ENCODE assay signal across 26 cellular contexts in the genomic region with DNA sequence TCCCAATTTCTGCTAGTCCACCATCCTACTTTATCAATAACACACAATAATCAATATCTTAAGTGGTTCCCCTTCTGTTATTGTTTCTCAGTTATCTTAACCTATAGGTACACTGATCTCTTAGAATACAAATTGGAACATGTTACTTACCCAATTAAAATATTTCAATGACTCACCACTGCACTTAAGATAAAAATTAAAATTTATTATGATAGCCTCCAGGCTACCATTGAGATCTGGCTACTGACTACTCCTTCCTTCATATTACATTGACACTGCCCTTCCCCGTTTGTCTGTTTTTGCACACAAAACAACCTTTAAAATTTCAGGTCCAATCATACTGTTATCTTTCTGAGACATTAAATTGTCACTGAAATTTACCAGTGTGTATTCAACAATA.
"Had no signal": no experiment of that assay in that cellular context is flagged by ENCODE, and none has a peak within 500 bp of the region (broad histone marks: within the 10 kb centered on the region; RNA-seq: fewer than 3 reads in every experiment).

No MANE protein-coding gene starts in this region.

- H3K27ac ChIP-seq: stomach, suprapubic skin, testis, thoracic aorta, thyroid gland, tibial artery, tibial nerve, transverse colon, upper lobe of left lung, upper lobe of right lung, uterus, vagina had no signal

- H3K4me3 ChIP-seq: stomach, suprapubic skin, testis, thoracic aorta, thyroid gland, tibial artery, tibial nerve, transverse colon, upper lobe of left lung, upper lobe of right lung, uterus, vagina had no signal

- H3K9me3 ChIP-seq: stomach, suprapubic skin, testis, thoracic aorta, thyroid gland, tibial artery, tibial nerve, transverse colon, upper lobe of left lung, upper lobe of right lung, uterus, vagina had no signal

- DNase-seq: stimulated activated CD4-positive, alpha-beta T cell treated with anti-CD3 and anti-CD28 coated beads, Interleukin-2, amount 100 ng/mL, for 48 hours; stimulated activated CD4-positive, alpha-beta T cell treated with anti-CD3 and anti-CD28 coated beads, Interleukin-4, amount 100 ng/mL, for 1 hour; stimulated activated CD4-positive, alpha-beta T cell treated with anti-CD3 and anti-CD28 coated beads, Interleukin-4, amount 100 ng/mL, for 24 hours; stimulated activated CD4-positive, alpha-beta T cell treated with anti-CD3 and anti-CD28 coated beads, Interleukin-4, amount 100 ng/mL, for 4 hours; stimulated activated CD8-positive, alpha-beta memory T cell treated with anti-CD3 and anti-CD28 coated beads, Interleukin-4, amount 100 ng/mL, for 48 hours; stimulated activated naive B cell treated with anti-CD40 and anti-IgM and Interleukin-4, amounts not matched to agents 10 μg/mL and 1 μg/mL and 100 μg/mL, for 72 hours; stimulated activated naive CD4-positive, alpha-beta T cell; stimulated activated naive CD4-positive, alpha-beta T cell treated with Interleukin-2 at 50 U/mL for 16 hours; stimulated activated naive CD8-positive, alpha-beta T cell treated with anti-CD3 and anti-CD28 coated beads, Interleukin-15, amount 100 ng/mL, for 72 hours; stimulated activated naive CD8-positive, alpha-beta T cell treated with anti-CD3 and anti-CD28 coated beads, Interleukin-15, Interleukin-2, amounts not matched to agents 100 U/mL and 50 U/mL, for 24 hours; stomach; substantia nigra; testis; thyroid gland; tibial artery; transverse colon; trophoblast cell; upper lobe of left lung; upper lobe of right lung; uterus had no signal

- H3K4me1 ChIP-seq: stomach, suprapubic skin, testis, thyroid gland, tibial artery, tibial nerve, transverse colon, upper lobe of left lung, upper lobe of right lung, uterus, vagina had no signal

- H3K27me3 ChIP-seq: stomach, suprapubic skin, testis, thyroid gland, tibial artery, tibial nerve, transverse colon, upper lobe of left lung, upper lobe of right lung, uterus, vagina had no signal

- H3K36me3 ChIP-seq: stomach, suprapubic skin, thoracic aorta, thyroid gland, tibial artery, tibial nerve, transverse colon, upper lobe of left lung, upper lobe of right lung, uterus, vagina had no signal

- ATAC-seq: stimulated activated effector memory CD8-positive, alpha-beta T cell treated with anti-CD3 and anti-CD28 coated beads, Interleukin-12 subunit alpha, Interleukin-12 subunit beta, amount 100 ng/mL, for 72 hours; stimulated activated memory B cell treated with anti-CD40 and anti-IgM and Interleukin-4, amounts not matched to agents 10 μg/mL and 1 μg/mL and 100 μg/mL, for 72 hours; stimulated activated naive B cell treated with anti-CD40 and anti-IgM and Interleukin-4, amounts not matched to agents 10 μg/mL and 1 μg/mL and 100 μg/mL, for 72 hours; stimulated activated naive CD8-positive, alpha-beta T cell treated with anti-CD3 and anti-CD28 coated beads, Interleukin-15, amount 100 ng/mL, for 72 hours; stimulated activated naive CD8-positive, alpha-beta T cell treated with anti-CD3 and anti-CD28 coated beads, Interleukin-15, Interleukin-2, amounts not matched to agents 100 U/mL and 50 U/mL, for 24 hours; upper lobe of right lung had no signal
